1 cellular context compared by ENCODE assay signal in the genomic region with DNA sequence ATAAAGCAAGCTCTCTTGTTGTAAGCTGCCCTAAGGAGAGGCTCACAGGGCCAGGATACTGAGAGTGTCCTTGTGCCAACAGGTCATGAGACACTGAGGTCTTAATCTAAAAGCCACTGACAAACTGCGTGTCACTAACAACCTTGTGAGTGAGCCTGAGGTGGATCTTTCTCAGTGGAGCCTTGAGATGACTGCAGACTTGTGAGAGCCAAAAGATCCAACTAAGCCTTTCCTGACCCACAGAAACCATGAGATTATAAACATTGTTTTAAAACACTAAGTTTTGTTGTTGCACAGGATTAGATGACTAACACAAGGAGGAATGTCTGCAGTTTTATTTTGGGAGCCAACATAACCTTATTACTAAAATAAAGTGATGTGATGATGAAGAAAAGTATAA.
TF ChIP-seq lines count a peak whose summit lies in the region.

No MANE protein-coding gene starts in this region.

TF ChIP-seq in H1, 55 proteins besides CTCF, POLR2A, EP300 and RAD21 (continued from another document):
- TF ChIP-seq JUN (IDR thresholded peaks at IDR 0.05; ENCODE audit: low read depth, low read length): no peak
- TF ChIP-seq CHD1 (IDR thresholded peaks at IDR 0.05; ENCODE audit: low read depth, low read length): no peak
- TF ChIP-seq, protein P1, sequence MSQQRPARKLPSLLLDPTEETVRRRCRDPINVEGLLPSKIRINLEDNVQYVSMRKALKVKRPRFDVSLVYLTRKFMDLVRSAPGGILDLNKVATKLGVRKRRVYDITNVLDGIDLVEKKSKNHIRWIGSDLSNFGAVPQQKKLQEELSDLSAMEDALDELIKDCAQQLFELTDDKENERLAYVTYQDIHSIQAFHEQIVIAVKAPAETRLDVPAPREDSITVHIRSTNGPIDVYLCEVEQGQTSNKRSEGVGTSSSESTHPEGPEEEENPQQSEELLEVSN (IDR thresholded peaks at IDR 0.05): no peak
- no peak for TF ChIP-seq SP2 (IDR thresholded peaks at IDR 0.05; ENCODE audit: low read length)
- TF ChIP-seq GTF2F1 (IDR thresholded peaks at IDR 0.05; ENCODE audit: borderline replicate concordance, low read depth, low read length): no peak
- TF ChIP-seq ZNF274 (IDR thresholded peaks at IDR 0.05; ENCODE audit: borderline replicate concordance, extremely low read depth, low read length): no peak
- TF ChIP-seq, protein P2, sequence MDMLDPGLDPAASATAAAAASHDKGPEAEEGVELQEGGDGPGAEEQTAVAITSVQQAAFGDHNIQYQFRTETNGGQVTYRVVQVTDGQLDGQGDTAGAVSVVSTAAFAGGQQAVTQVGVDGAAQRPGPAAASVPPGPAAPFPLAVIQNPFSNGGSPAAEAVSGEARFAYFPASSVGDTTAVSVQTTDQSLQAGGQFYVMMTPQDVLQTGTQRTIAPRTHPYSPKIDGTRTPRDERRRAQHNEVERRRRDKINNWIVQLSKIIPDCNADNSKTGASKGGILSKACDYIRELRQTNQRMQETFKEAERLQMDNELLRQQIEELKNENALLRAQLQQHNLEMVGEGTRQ (IDR thresholded peaks at IDR 0.05; ENCODE audit: low read length): no peak
- no peak for TF ChIP-seq CBX8 (IDR thresholded peaks at IDR 0.05; ENCODE audit: borderline replicate concordance, low read depth, low read length)
- no peak for TF ChIP-seq POU5F1 (IDR thresholded peaks at IDR 0.05; ENCODE audit: low read depth, low read length)
